Comparison of ENCODE assay signal across 2 cellular contexts in the genomic region with DNA sequence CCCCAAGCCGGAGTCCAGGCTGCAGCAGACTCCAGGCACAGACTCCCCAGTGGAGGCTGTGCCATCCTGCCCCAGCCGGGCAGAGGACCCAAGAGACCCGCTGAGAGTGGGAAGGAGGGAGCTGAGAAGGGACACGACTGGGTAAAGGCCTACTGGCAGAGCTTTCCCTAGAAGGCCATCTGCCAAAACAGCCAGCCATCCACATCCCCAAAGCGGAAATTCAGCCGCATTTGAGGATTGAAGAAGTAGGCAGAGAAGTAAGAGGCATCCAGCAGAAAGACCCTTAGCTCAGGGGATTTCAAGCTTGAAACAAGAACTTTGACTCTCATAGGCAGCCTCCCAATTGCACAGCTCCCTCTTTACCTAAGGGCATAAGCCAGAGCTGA.
TF ChIP-seq lines count a peak whose summit lies in the region.

No MANE protein-coding gene starts in this region.

TF ChIP-seq in GM23338, 12 proteins besides CTCF, POLR2A, EP300 and RAD21:
- no peak for TF ChIP-seq ZNF114 (CRISPR knock-in tag; IDR thresholded peaks at IDR 0.05)
- TF ChIP-seq ETS1 (IDR thresholded peaks at IDR 0.05) = no peak
- TF ChIP-seq POLR2AphosphoS5 (IDR thresholded peaks at IDR 0.05; ENCODE audit: low read depth) = no peak
- TF ChIP-seq REST (IDR thresholded peaks at IDR 0.05; ENCODE audit: unreplicated experiment) = no peak

TF ChIP-seq in H1, 55 proteins besides CTCF, POLR2A, EP300 and RAD21:
- no peak for TF ChIP-seq KDM4A (IDR thresholded peaks at IDR 0.05; ENCODE audit: low read depth, low read length, severe bottlenecking)
- no peak for TF ChIP-seq E2F6 (IDR thresholded peaks at IDR 0.05)
- TF ChIP-seq TBP (IDR thresholded peaks at IDR 0.05; ENCODE audit: low read depth, low read length) = no peak
